8 cellular contexts compared by ENCODE assay signal in genomic region chr7:23277359-23277989, GRCh38. TPM values are rescaled to one million over a fixed set of nuclear protein-coding genes. Genes with fewer than 3 reads are reported as not detected.
A peak's percentile ranks its signal among the peaks of the same experiment; 100 is the strongest.
DNase-seq lines count a peak whose midpoint lies in the region; ATAC-seq and TF ChIP-seq lines count a peak whose summit lies in the region.

No MANE protein-coding gene starts in this region.

- H2BK15ac ChIP-seq in mesendoderm (replicated peaks; ENCODE audit: low read depth): no peak overlapping the region

- TF ChIP-seq CTCF in BJ (IDR thresholded peaks at IDR 0.05; ENCODE audit: insufficient read depth, low read depth, low read length) (peak; percentile 82), GM12875 (IDR thresholded peaks at IDR 0.05; ENCODE audit: borderline replicate concordance, insufficient read depth, low read depth, low read length) (peak; percentile 83), dorsolateral prefrontal cortex (IDR thresholded peaks at IDR 0.05 in 54 of 56, conservative IDR thresholded peaks at IDR 0.05 in 2 of 56; ENCODE audit: low read depth in 1 of 56, partially characterized antibody in 56 of 56) (peak; percentile 32 to 77 (median 66))

- no peak overlapping the region for H3K27ac ChIP-seq in dorsolateral prefrontal cortex
- no peak overlapping the region for H3K27ac ChIP-seq in mesendoderm (ENCODE audit: low read depth, low read length)

- H2BK120ac ChIP-seq in mesendoderm (ENCODE audit: low read depth, low read length): no peak overlapping the region

- no peak overlapping the region for H3K9ac ChIP-seq in mesendoderm (ENCODE audit: low read length)

- H3K4me2 ChIP-seq in mesendoderm (ENCODE audit: low read length): no peak overlapping the region

- H3K4me3 ChIP-seq in BJ (ENCODE audit: low read depth, low read length): no peak overlapping the region
- no peak overlapping the region for H3K4me3 ChIP-seq in GM12875 (ENCODE audit: low read depth, low read length)
- H3K4me3 ChIP-seq in dorsolateral prefrontal cortex: no peak overlapping the region
- no peak overlapping the region for H3K4me3 ChIP-seq in mesendoderm (ENCODE audit: low read length)

- H4K8ac ChIP-seq in mesendoderm (ENCODE audit: low read depth, low read length): no peak overlapping the region

- H3K18ac ChIP-seq in mesendoderm (ENCODE audit: low read length): no peak overlapping the region

- H4K5ac ChIP-seq in mesendoderm (ENCODE audit: low read length): no peak overlapping the region

- H3K79me2 ChIP-seq in mesendoderm (ENCODE audit: control insufficient read depth, insufficient read depth, low read length): no peaks in the 10 kb centered on the region

- ATAC-seq in GM18517 (IDR thresholded peaks at IDR 0.05; ENCODE audit: unreplicated experiment) (no peak), HG03045 (IDR thresholded peaks at IDR 0.05; ENCODE audit: unreplicated experiment) (no peak)

- H3K23ac ChIP-seq in mesendoderm (ENCODE audit: low read length): no peak overlapping the region

- intact Hi-C loops in dorsolateral prefrontal cortex (cut with DNase I): loop anchor here in 1 of 2 donors (5.0 kb wide), 1 partner anchor 185 kb away; no protein-coding TSS in a partner anchor

- no peak overlapping the region for H2AK5ac ChIP-seq in mesendoderm (ENCODE audit: low read length)

- POLR2A ChIA-PET in BJ (lab: Charles Lee): no interaction called here

- H3K79me1 ChIP-seq in mesendoderm (ENCODE audit: low read length): no peaks in the 10 kb centered on the region

- H2BK5ac ChIP-seq in mesendoderm (ENCODE audit: low read length): no peak overlapping the region

- CTCF ChIA-PET in BJ (lab: Yijun Ruan, JAX): interaction anchor here (0.6 to 2.5 kb wide), 12 partner anchors 11 to 288 kb away, joined by 3 to 12 read pairs (median 4); no protein-coding TSS in a partner anchor

- no peak overlapping the region for H3K56ac ChIP-seq in mesendoderm (ENCODE audit: low read length)

- H3K4ac ChIP-seq in mesendoderm (ENCODE audit: low read depth, low read length): no peak overlapping the region

- no peaks in the 10 kb centered on the region for H3K4me1 ChIP-seq in mesendoderm (ENCODE audit: control insufficient read depth, low read depth, low read length)

- H3K36me3 ChIP-seq in BJ (ENCODE audit: control insufficient read depth, insufficient read depth, low read length) (no peaks in the 10 kb centered on the region), mesendoderm (ENCODE audit: control insufficient read depth, insufficient read depth, low read length) (no peaks in the 10 kb centered on the region)

- DNase-seq in BJ (ENCODE audit: low read depth) (no peak), MV-4-11 (lab: John Stamatoyannopoulos, UW) (peak; percentile 86), SHP77 (lab: John Stamatoyannopoulos, UW) (peak; percentile 83), dorsolateral prefrontal cortex (no peak), mesendoderm (peak; percentile 87)

- H3K27me3 ChIP-seq in BJ (ENCODE audit: control insufficient read depth, insufficient read depth, low read length): no peaks in the 10 kb centered on the region
- no peaks in the 10 kb centered on the region for H3K27me3 ChIP-seq in dorsolateral prefrontal cortex
- H3K27me3 ChIP-seq in mesendoderm (ENCODE audit: insufficient read depth, low read length, poor library complexity): no peaks in the 10 kb centered on the region

- WGBS in mesendoderm (ENCODE audit: extremely low coverage, insufficient coverage, low lambda C conversion rate): no CpG with 5 or more reads among the region's 6 CpGs

RNA-seq across cellular contexts. Expression of gene MALSU1, which starts 21.7 kb away (rescaled TPM):
- 26.5 and 52.7 TPM in 2 replicates for polyA plus RNA-seq in BJ (2011; rRNA removed)
- polyA minus RNA-seq in BJ (2011; rRNA and poly(A)+ RNA removed): 14.2 and 15.7 TPM in 2 replicates
- 10 to 100 TPM; 27.0 to 68.5 (median 47.7) TPM for total RNA-seq in dorsolateral prefrontal cortex
- polyA plus RNA-seq in mesendoderm (2013, experiment 1 of 2): 95.1 TPM
- 93.0 TPM for polyA plus RNA-seq in mesendoderm (2013, experiment 2 of 2)

RNA-seq across cellular contexts. Expression of gene GPNMB, which starts 30.9 kb away (rescaled TPM):
- 54.5 and 66.8 TPM in 2 replicates for polyA plus RNA-seq in BJ (2011; rRNA removed)
- 8.0 and 9.7 TPM in 2 replicates for polyA minus RNA-seq in BJ (2011; rRNA and poly(A)+ RNA removed)
- 10 to 100 TPM in 110 of 120 experiments, 1 to 10 TPM in 10; 4.8 to 56.9 (median 24.2) TPM for total RNA-seq in dorsolateral prefrontal cortex
- polyA plus RNA-seq in mesendoderm (2013, experiment 1 of 2): 1.2 TPM
- polyA plus RNA-seq in mesendoderm (2013, experiment 2 of 2): 1.3 TPM

Comparison
In these comparisons a context has a peak if more than half of its experiments do, and no peak if none do; other contexts are left out.
1. DNase-seq: peak in MV-4-11 (single experiment), SHP77 (2 of 2) and mesendoderm (single experiment); none in BJ (single experiment) and dorsolateral prefrontal cortex (0 of 10).
2. Peak in every context shown above with its lines, with median percentiles within 50 percentile points of each other: CTCF ChIP-seq.